2 cellular contexts compared by ENCODE assay signal in the genomic region with DNA sequence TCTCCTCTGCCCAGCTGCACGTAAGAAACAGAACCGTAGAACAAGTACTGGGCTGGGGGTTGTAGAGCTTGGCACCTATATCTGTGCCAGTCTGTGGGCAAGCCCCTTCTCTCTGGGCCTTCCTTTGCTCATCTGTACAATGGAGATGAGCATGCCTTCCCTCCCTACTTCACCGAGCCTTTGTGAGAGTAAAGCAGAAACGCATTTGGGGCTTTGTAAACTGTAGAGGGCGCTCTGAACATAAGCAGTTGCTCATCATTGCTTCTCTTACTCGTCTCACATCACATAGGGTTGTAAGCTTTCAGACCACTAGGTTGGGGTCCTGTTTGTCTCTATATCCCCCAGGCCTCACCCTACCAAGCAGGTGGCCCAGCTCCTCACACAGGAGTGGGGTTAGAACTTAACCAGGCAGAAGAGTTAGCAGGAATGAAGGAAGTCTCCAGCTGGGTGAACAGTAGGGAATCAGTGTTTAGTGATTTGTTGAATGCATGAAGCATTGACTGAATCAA.
TF ChIP-seq lines count a peak whose summit lies in the region.

No MANE protein-coding gene starts in this region.

TF ChIP-seq in GM12891, 5 proteins besides CTCF, POLR2A, EP300 and RAD21:
- TF ChIP-seq POU2F2 (IDR thresholded peaks at IDR 0.05; ENCODE audit: low read depth, low read length), result no peak
- no peak for TF ChIP-seq SPI1 (IDR thresholded peaks at IDR 0.05; ENCODE audit: low read depth, low read length)
- no peak for TF ChIP-seq POLR2AphosphoS5 (IDR thresholded peaks at IDR 0.05; ENCODE audit: low read depth, low read length)
- no peak for TF ChIP-seq TAF1 (IDR thresholded peaks at IDR 0.05; ENCODE audit: low read depth, low read length)
- TF ChIP-seq PAX5 (IDR thresholded peaks at IDR 0.05; ENCODE audit: insufficient read depth, low read length, severe bottlenecking), result no peak
TF ChIP-seq in GM12891: peak in this region for 0.

TF ChIP-seq in K562, 482 proteins besides CTCF, POLR2A, EP300 and RAD21 (continues in another document):
- TF ChIP-seq TEAD4 (IDR thresholded peaks at IDR 0.05; ENCODE audit: low read length), result no peak
- TF ChIP-seq TEAD4 (CRISPR knock-in tag; IDR thresholded peaks at IDR 0.05; ENCODE audit: borderline replicate concordance), result 0 out of 2 replicates have a peak, but pooled peaks have one; percentile 40
- no peak for TF ChIP-seq TRIM25 (IDR thresholded peaks at IDR 0.05; ENCODE audit: borderline replicate concordance)
- no peak for TF ChIP-seq ZNF518B (CRISPR knock-in tag; IDR thresholded peaks at IDR 0.05)
- TF ChIP-seq ZNF24 (IDR thresholded peaks at IDR 0.05), result peak; percentile 29; the same call in 1 of the 2 replicates
- TF ChIP-seq ZNF445 (CRISPR knock-in tag; IDR thresholded peaks at IDR 0.05; ENCODE audit: low read depth), result no peak
- TF ChIP-seq NFE2L1 (tag; IDR thresholded peaks at IDR 0.05; ENCODE audit: borderline replicate concordance, low read depth), result no peak
- 0 out of 2 replicates have a peak, but pooled peaks have one; percentile 29 for TF ChIP-seq SMC3 (conservative IDR thresholded peaks at IDR 0.05; ENCODE audit: insufficient read depth, low read depth, low read length)
- TF ChIP-seq BCOR (IDR thresholded peaks at IDR 0.05), result 0 out of 2 replicates have a peak, but pooled peaks have one; percentile 5
- TF ChIP-seq ETV1 (tag; conservative IDR thresholded peaks at IDR 0.05; ENCODE audit: low read depth), result no peak
- no peak for TF ChIP-seq POLR2AphosphoS2 (IDR thresholded peaks at IDR 0.05; ENCODE audit: low read length)
- no peak for TF ChIP-seq DDX20 (tag; IDR thresholded peaks at IDR 0.05; ENCODE audit: low read depth)
- TF ChIP-seq GTF2A2 (tag; IDR thresholded peaks at IDR 0.05), result no peak
- TF ChIP-seq NCOA2 (IDR thresholded peaks at IDR 0.05; ENCODE audit: partially characterized antibody in 2 of 2), result no peak
- 0 out of 2 replicates have a peak, but pooled peaks have one; percentile 29 for TF ChIP-seq CREM (IDR thresholded peaks at IDR 0.05; ENCODE audit: low read depth)
- 0 out of 2 replicates have a peak, but pooled peaks have one; percentile 35 for TF ChIP-seq ELF2 (CRISPR knock-in tag; IDR thresholded peaks at IDR 0.05)
- peak; percentile 42; the same call in 1 of the 2 replicates for TF ChIP-seq CTBP1 (IDR thresholded peaks at IDR 0.05; ENCODE audit: borderline replicate concordance)
- TF ChIP-seq PHB2 (IDR thresholded peaks at IDR 0.05; ENCODE audit: low read depth), result no peak
- peak; percentile 33 for TF ChIP-seq CTCFL (IDR thresholded peaks at IDR 0.05; ENCODE audit: borderline replicate concordance, insufficient read depth, low read depth, low read length, poor library complexity, severe bottlenecking)
- no peak for TF ChIP-seq HDAC8 (tag; IDR thresholded peaks at IDR 0.05)
- no peak for TF ChIP-seq RBBP5 (IDR thresholded peaks at IDR 0.05; ENCODE audit: borderline replicate concordance, insufficient read depth, low read length, poor library complexity, severe bottlenecking)
- no peak for TF ChIP-seq SP1 (CRISPR knock-in tag; IDR thresholded peaks at IDR 0.05)
- peak in 1 of 2 experiments; percentile 19; a peak in 1 of 4 replicates for TF ChIP-seq FOXA3 (CRISPR knock-in tag; conservative IDR thresholded peaks at IDR 0.05 in 1 of 2, IDR thresholded peaks at IDR 0.05 in 1 of 2)
- no peak for TF ChIP-seq FOXM1 (IDR thresholded peaks at IDR 0.05; ENCODE audit: low read depth)
- no peak for TF ChIP-seq FOXM1 (CRISPR knock-in tag; IDR thresholded peaks at IDR 0.05; ENCODE audit: low read depth)
- TF ChIP-seq ZNF740 (CRISPR knock-in tag; IDR thresholded peaks at IDR 0.05), result no peak
- TF ChIP-seq ZNF740 (tag; IDR thresholded peaks at IDR 0.05), result no peak
- no peak for TF ChIP-seq CHD2 (IDR thresholded peaks at IDR 0.05; ENCODE audit: low read depth, low read length)
- TF ChIP-seq SIN3B (IDR thresholded peaks at IDR 0.05; ENCODE audit: low read depth), result no peak
- TF ChIP-seq SLC30A9 (CRISPR knock-in tag; IDR thresholded peaks at IDR 0.05), result no peak
- no peak for TF ChIP-seq ATF3 (IDR thresholded peaks at IDR 0.05)
- no peak for TF ChIP-seq ATF3 (CRISPR knock-in tag; conservative IDR thresholded peaks at IDR 0.05)
- TF ChIP-seq BRF1 (IDR thresholded peaks at IDR 0.05; ENCODE audit: borderline replicate concordance, extremely low read depth, insufficient read length), result no peak
- TF ChIP-seq, protein P1, sequence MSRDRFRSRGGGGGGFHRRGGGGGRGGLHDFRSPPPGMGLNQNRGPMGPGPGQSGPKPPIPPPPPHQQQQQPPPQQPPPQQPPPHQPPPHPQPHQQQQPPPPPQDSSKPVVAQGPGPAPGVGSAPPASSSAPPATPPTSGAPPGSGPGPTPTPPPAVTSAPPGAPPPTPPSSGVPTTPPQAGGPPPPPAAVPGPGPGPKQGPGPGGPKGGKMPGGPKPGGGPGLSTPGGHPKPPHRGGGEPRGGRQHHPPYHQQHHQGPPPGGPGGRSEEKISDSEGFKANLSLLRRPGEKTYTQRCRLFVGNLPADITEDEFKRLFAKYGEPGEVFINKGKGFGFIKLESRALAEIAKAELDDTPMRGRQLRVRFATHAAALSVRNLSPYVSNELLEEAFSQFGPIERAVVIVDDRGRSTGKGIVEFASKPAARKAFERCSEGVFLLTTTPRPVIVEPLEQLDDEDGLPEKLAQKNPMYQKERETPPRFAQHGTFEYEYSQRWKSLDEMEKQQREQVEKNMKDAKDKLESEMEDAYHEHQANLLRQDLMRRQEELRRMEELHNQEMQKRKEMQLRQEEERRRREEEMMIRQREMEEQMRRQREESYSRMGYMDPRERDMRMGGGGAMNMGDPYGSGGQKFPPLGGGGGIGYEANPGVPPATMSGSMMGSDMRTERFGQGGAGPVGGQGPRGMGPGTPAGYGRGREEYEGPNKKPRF (IDR thresholded peaks at IDR 0.05; ENCODE audit: low read depth, low read length), result no peak
- peak; percentile 36; the same call in 1 of the 2 replicates for TF ChIP-seq CEBPG (CRISPR knock-in tag; IDR thresholded peaks at IDR 0.05)
- no peak for TF ChIP-seq CEBPG (tag; conservative IDR thresholded peaks at IDR 0.05 in 1 of 2, IDR thresholded peaks at IDR 0.05 in 1 of 2)
- TF ChIP-seq HMG20A (CRISPR knock-in tag; conservative IDR thresholded peaks at IDR 0.05), result no peak
- no peak for TF ChIP-seq EWSR1 (IDR thresholded peaks at IDR 0.05; ENCODE audit: borderline replicate concordance, low read depth, partially characterized antibody)
- TF ChIP-seq ZNF785 (CRISPR knock-in tag; IDR thresholded peaks at IDR 0.05), result no peak
- no peak for TF ChIP-seq ATF1 (CRISPR knock-in tag; IDR thresholded peaks at IDR 0.05)
- no peak for TF ChIP-seq ATF1 (tag; IDR thresholded peaks at IDR 0.05)
- TF ChIP-seq JUN (IDR thresholded peaks at IDR 0.05; ENCODE audit: borderline replicate concordance, low read depth, low read length), result peak; percentile 16; the same call in 1 of the 2 replicates
- TF ChIP-seq JUN (CRISPR knock-in tag; IDR thresholded peaks at IDR 0.05; ENCODE audit: borderline replicate concordance), result peak; percentile 34; the same call in 1 of the 2 replicates
- no peak for TF ChIP-seq EZH2 (IDR thresholded peaks at IDR 0.05; ENCODE audit: borderline replicate concordance, low read depth, low read length)
- TF ChIP-seq, protein P2, sequence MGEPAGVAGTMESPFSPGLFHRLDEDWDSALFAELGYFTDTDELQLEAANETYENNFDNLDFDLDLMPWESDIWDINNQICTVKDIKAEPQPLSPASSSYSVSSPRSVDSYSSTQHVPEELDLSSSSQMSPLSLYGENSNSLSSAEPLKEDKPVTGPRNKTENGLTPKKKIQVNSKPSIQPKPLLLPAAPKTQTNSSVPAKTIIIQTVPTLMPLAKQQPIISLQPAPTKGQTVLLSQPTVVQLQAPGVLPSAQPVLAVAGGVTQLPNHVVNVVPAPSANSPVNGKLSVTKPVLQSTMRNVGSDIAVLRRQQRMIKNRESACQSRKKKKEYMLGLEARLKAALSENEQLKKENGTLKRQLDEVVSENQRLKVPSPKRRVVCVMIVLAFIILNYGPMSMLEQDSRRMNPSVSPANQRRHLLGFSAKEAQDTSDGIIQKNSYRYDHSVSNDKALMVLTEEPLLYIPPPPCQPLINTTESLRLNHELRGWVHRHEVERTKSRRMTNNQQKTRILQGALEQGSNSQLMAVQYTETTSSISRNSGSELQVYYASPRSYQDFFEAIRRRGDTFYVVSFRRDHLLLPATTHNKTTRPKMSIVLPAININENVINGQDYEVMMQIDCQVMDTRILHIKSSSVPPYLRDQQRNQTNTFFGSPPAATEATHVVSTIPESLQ (CRISPR knock-in tag; IDR thresholded peaks at IDR 0.05), result no peak
- TF ChIP-seq CREB3 (tag; conservative IDR thresholded peaks at IDR 0.05; ENCODE audit: low read depth), result no peak
